8 cellular contexts compared by ENCODE assay signal in the genomic region with DNA sequence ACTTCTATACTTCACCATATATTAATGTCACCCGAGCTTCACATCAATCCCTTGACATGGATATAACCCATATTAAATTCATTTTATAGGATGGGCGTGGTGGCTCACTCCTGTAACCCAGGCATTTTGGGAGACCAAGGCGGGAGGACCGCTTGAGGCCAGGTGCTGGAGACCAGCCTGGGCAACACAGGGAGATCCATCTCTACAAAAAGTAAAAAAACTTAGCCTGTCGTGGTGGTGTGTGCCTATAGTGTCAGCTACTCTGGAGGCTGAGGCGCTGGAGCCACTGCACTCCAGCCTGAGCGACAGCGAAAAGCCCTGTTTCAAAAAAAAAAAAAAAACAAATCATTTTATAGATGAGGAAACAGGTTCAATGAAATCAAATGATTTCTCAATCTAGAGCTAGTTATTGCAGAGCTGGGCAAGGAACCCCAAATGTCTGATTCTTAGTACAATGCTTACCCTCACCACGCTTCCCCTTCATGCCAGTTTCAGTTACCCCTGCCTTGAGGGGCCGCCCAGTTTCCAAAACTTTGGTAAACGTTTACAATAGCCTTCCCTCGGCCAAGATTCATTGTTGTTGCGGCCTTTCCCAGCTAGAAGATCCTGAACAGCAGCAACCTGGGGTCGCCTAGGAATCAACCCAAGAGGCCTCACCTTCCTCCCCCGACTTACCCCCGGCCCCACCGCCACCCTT. TPM values are rescaled to one million over a fixed set of nuclear protein-coding genes. Genes with fewer than 3 reads are reported as not detected.
DNase-seq lines count a peak whose midpoint lies in the region; ATAC-seq and TF ChIP-seq lines count a peak whose summit lies in the region.

No MANE protein-coding gene starts in this region.

- peak overlapping the region; percentile 92 to 99 (median 96) for H3K9ac ChIP-seq in BLaER1 treated with 17β-estradiol and CSF1 and Interleukin-3, amounts not matched to agents 10 nM and 100 nM
- peak overlapping the region; percentile 100 for H3K9ac ChIP-seq in KMS-11

- H2AFZ ChIP-seq in KMS-11 (ENCODE audit: low read depth), result peak overlapping the region; percentile 58; the same call in 1 of the 2 replicates

- peaks cover 0 to 2% (median 0%) of the 10 kb centered on the region in 11 donors for H3K9me3 Mint-ChIP-seq in naive thymus-derived CD4-positive, alpha-beta T cell

- no peaks in the 10 kb centered on the region for H3K9me3 ChIP-seq in BLaER1 treated with 17β-estradiol and CSF1 and Interleukin-3, amounts not matched to agents 10 nM and 100 nM (replicated peaks in 1 of 11)
- no peaks in the 10 kb centered on the region for H3K9me3 ChIP-seq in naive thymus-derived CD4-positive, alpha-beta T cell (ENCODE audit: control insufficient read depth in 2 of 3, low read length in 3 of 3)

- peak overlapping the region; percentile 85 to 100 (median 96) for H3K27ac ChIP-seq in BLaER1 treated with 17β-estradiol and CSF1 and Interleukin-3, amounts not matched to agents 10 nM and 100 nM
- H3K27ac ChIP-seq in KMS-11, result peak overlapping the region; percentile 96
- H3K27ac ChIP-seq in naive thymus-derived CD4-positive, alpha-beta T cell (ENCODE audit: low read depth, low read length), result peak overlapping the region; percentile 83

- no peaks in the 10 kb centered on the region for H3K27me3 ChIP-seq in BLaER1 treated with 17β-estradiol and CSF1 and Interleukin-3, amounts not matched to agents 10 nM and 100 nM
- no peaks in the 10 kb centered on the region for H3K27me3 ChIP-seq in KMS-11 (ENCODE audit: insufficient read depth, low read depth)
- no peaks in the 10 kb centered on the region for H3K27me3 ChIP-seq in naive thymus-derived CD4-positive, alpha-beta T cell (ENCODE audit: control insufficient read depth in 2 of 2, insufficient read depth in 2 of 2, low read length in 2 of 2)

- H3K36me3 Mint-ChIP-seq in naive thymus-derived CD4-positive, alpha-beta T cell, result peaks cover 5 to 27% (median 17%) of the 10 kb centered on the region in 5 donors

- H4K20me1 ChIP-seq in BLaER1 treated with 17β-estradiol and CSF1 and Interleukin-3, amounts not matched to agents 10 nM and 100 nM, result peaks cover 0 to 18% (median 5%) of the 10 kb centered on the region in 11 experiments; a peak in 10 of 22 replicates
- no peaks in the 10 kb centered on the region for H4K20me1 ChIP-seq in KMS-11 (ENCODE audit: insufficient read depth)

- H3K4me1 ChIP-seq in BLaER1 treated with 17β-estradiol and CSF1 and Interleukin-3, amounts not matched to agents 10 nM and 100 nM, result peaks cover 26 to 48% (median 37%) of the 10 kb centered on the region in 10 experiments
- H3K4me1 ChIP-seq in KMS-11 (ENCODE audit: low read depth, poor library complexity, severe bottlenecking), result peaks cover 12% of the 10 kb centered on the region
- peaks cover 9 to 23% of the 10 kb centered on the region in 2 donors for H3K4me1 ChIP-seq in naive thymus-derived CD4-positive, alpha-beta T cell (ENCODE audit: control insufficient read depth in 2 of 2, insufficient read depth in 2 of 2, low read length in 2 of 2)

- intact Hi-C loops in naive thymus-derived CD4-positive, alpha-beta T cell (cut with micrococcal nuclease), result loop anchor here (1.0 to 2.0 kb wide), 5 partner anchors 61 to 445 kb away; partner anchors contain the start of genes ACIN1 (in 2 of the 2), C14orf119 (in 2 of the 2), RBM23 (in 2 of the 2) and DAD1 (in 1 of the 2)

- H3K4me3 ChIP-seq in BLaER1 treated with 17β-estradiol and CSF1 and Interleukin-3, amounts not matched to agents 10 nM and 100 nM, result peak overlapping the region; percentile 81 to 93 (median 89)
- H3K4me3 ChIP-seq in KMS-11 (IDR thresholded peaks at IDR 0.05; ENCODE audit: insufficient read depth, low read depth, low read length), result no peak overlapping the region
- H3K4me3 ChIP-seq in choroid plexus epithelial cell (ENCODE audit: low read depth, low read length), result peak overlapping the region; percentile 93
- H3K4me3 ChIP-seq in naive thymus-derived CD4-positive, alpha-beta T cell (ENCODE audit: low read length), result peak overlapping the region; percentile 79

- H3K36me3 ChIP-seq in BLaER1 treated with 17β-estradiol and CSF1 and Interleukin-3, amounts not matched to agents 10 nM and 100 nM, result peaks cover 37 to 47% (median 45%) of the 10 kb centered on the region in 11 experiments
- 0 out of 2 replicates have a peak, but pooled peaks cover 6% of the 10 kb centered on the region for H3K36me3 ChIP-seq in KMS-11 (ENCODE audit: insufficient read depth)
- peaks cover 3 to 20% (median 9%) of the 10 kb centered on the region in 3 experiments for H3K36me3 ChIP-seq in naive thymus-derived CD4-positive, alpha-beta T cell (ENCODE audit: control insufficient read depth in 2 of 3, insufficient read depth in 3 of 3, low read length in 3 of 3)

- DNase-seq in choroid plexus epithelial cell (ENCODE audit: low read depth), result no peak
- DNase-seq in naive thymus-derived CD4-positive, alpha-beta T cell, result no peak
- no peak for DNase-seq in T1000 (lab: John Stamatoyannopoulos, UW)
- no peak for DNase-seq in NCI-H446 (lab: John Stamatoyannopoulos, UW)
- no peak for DNase-seq in DMS114 treated with DMSO at 0.1 percent for 48 hours (lab: John Stamatoyannopoulos, UW; ENCODE audit: unreplicated experiment)
- no peak for DNase-seq in activated effector memory CD4-positive, alpha-beta T cell treated with Interleukin-2 at 50 U/mL for 16 hours

- peaks cover 28 to 49% (median 35%) of the 10 kb centered on the region in 7 donors for H3K4me1 Mint-ChIP-seq in naive thymus-derived CD4-positive, alpha-beta T cell

- H3K4me2 ChIP-seq in BLaER1 treated with 17β-estradiol and CSF1 and Interleukin-3, amounts not matched to agents 10 nM and 100 nM, result peak overlapping the region; percentile 84 to 98 (median 93)
- peak overlapping the region; percentile 57 for H3K4me2 ChIP-seq in KMS-11

- TF ChIP-seq CTCF in KMS-11 (conservative IDR thresholded peaks at IDR 0.05; ENCODE audit: low read depth, low read length) (no peak), choroid plexus epithelial cell (conservative IDR thresholded peaks at IDR 0.05; ENCODE audit: low read depth, low read length) (no peak)

- POLR2A ChIA-PET in naive thymus-derived CD4-positive, alpha-beta T cell (lab: Charles Lee), result interaction anchor here (0.6 to 4.3 kb wide), 8 partner anchors 11 to 1154 kb away, joined by 3 to 46 read pairs (median 4); partner anchors contain the start of genes HOMEZ and IPO4

- no peaks in the 10 kb centered on the region for H3K27me3 Mint-ChIP-seq in naive thymus-derived CD4-positive, alpha-beta T cell

- CTCF ChIA-PET in naive thymus-derived CD4-positive, alpha-beta T cell (lab: Charles Lee), result interaction anchor here (0.7 to 1.9 kb wide), 8 partner anchors 10 to 41 kb away, joined by 3 to 7 read pairs (median 4); partner anchors contain the start of gene CDH24

- peak overlapping the region; percentile 93 to 99 (median 96) for H3K27ac Mint-ChIP-seq in naive thymus-derived CD4-positive, alpha-beta T cell

- H3K79me2 ChIP-seq in KMS-11 (ENCODE audit: insufficient read depth, low read depth), result peaks cover 17% of the 10 kb centered on the region

- no peak for ATAC-seq in naive thymus-derived CD4-positive, alpha-beta T cell

- H3K4me3 Mint-ChIP-seq in naive thymus-derived CD4-positive, alpha-beta T cell, result peak overlapping the region; percentile 87 to 96 (median 92)

RNA-seq across cellular contexts. Expression of gene PSMB5, which starts 0.8 kb away (rescaled TPM):
- 10 to 100 TPM; 19.2 to 69.1 (median 32.8) TPM for total RNA-seq in naive thymus-derived CD4-positive, alpha-beta T cell
- polyA plus RNA-seq in naive thymus-derived CD4-positive, alpha-beta T cell, result 10 to 100 TPM; 53.6 to 74.2 TPM

RNA-seq across cellular contexts. Expression of gene PSMB11, which starts 8.1 kb away (rescaled TPM):
- 1 to 10 TPM in 1 of 5 experiments, under 1 TPM in 3, not detected in 1; 0.32 to 1.1 (median 0.66) TPM for total RNA-seq in naive thymus-derived CD4-positive, alpha-beta T cell
- polyA plus RNA-seq in naive thymus-derived CD4-positive, alpha-beta T cell, result 1 to 10 TPM in 1 of 2 donors, under 1 TPM in 1; 0.70 to 1.2 TPM

RNA-seq across cellular contexts. Expression of gene CDH24, which starts 23.4 kb away (rescaled TPM):
- total RNA-seq in naive thymus-derived CD4-positive, alpha-beta T cell, result 1 to 10 TPM; 1.5 to 3.7 (median 2.1) TPM
- polyA plus RNA-seq in naive thymus-derived CD4-positive, alpha-beta T cell, result under 1 TPM; 0.30 to 0.52 TPM

RNA-seq across cellular contexts. Expression of gene C14orf93, which starts 24.0 kb away (rescaled TPM):
- total RNA-seq in naive thymus-derived CD4-positive, alpha-beta T cell, result 10 to 100 TPM; 10.9 to 20.5 (median 12.1) TPM
- 1 to 10 TPM; 5.7 to 8.1 TPM for polyA plus RNA-seq in naive thymus-derived CD4-positive, alpha-beta T cell

RNA-seq across cellular contexts. Expression of gene AJUBA, which starts 51.6 kb away (rescaled TPM):
- total RNA-seq in naive thymus-derived CD4-positive, alpha-beta T cell, result 1 to 10 TPM in 3 of 5 experiments, under 1 TPM in 2; 0.49 to 3.2 (median 1.4) TPM
- 1 to 10 TPM; 1.6 to 2.3 TPM for polyA plus RNA-seq in naive thymus-derived CD4-positive, alpha-beta T cell
